In the genomic region with DNA sequence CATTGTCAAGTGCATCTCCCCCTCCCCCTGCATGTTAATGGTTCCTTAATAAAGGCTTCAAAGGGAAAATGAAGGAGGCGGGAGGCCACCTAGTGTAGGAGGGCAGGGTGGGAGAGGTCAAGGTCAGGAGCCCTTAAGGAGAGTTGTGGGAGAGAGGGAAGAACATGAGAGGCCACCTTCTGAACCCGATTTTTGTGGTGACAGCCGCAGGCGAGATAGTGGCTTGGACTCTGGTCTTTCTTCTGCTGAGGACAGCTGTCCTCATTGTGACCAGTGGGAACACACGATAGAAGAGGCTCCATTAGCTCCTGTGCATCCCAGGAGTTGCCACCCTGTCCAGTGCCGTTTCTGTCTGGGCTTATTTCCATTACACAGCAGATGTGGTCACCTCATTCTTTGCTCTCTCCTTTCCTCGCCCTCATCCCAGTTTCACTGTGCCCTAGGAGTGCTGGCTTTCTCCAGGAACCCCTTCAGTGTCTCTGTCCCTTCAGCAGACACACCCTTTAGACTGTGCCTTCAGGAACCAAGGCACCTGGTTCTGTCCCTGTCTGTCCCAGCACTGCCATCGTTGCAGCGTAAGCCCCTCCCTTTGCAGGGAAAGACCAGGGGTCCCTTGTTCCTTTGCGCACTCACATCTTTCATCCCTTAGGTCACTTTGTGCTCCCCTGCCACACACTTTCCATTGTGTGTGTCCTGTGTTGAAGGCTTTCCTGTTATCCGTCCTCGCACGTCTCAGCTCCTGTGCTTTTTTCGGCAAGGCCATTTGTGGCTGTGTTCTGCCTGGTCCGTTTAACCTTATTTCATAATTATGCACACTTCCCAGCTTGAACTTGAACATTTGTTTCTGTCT, we compare ENCODE assay signal across 11 cellular contexts. TPM values are rescaled to one million over a fixed set of nuclear protein-coding genes. Genes with fewer than 3 reads are reported as not detected.
DNase-seq lines count a peak whose midpoint lies in the region; ATAC-seq, FAIRE-seq and TF ChIP-seq lines count a peak whose summit lies in the region.
"Had no signal": no experiment of that assay in that cellular context is flagged by ENCODE, and none has a peak within 500 bp of the region (broad histone marks: within the 10 kb centered on the region; RNA-seq: fewer than 3 reads in every experiment).

No MANE protein-coding gene starts in this region.

- FAIRE-seq in endothelial cell of umbilical vein (lab: Jason Lieb, UNC), result peak; percentile 33
- FAIRE-seq: frontal cortex had no signal

- DNase-seq in Panc1 (ENCODE audit: low read depth, low spot score) (no peak), endothelial cell of umbilical vein (ENCODE audit: low read depth, low spot score) (no peak), transverse colon (no peak), Karpas-422 (no peak), NCI-H2107 (lab: John Stamatoyannopoulos, UW) (no peak)
- DNase-seq: NCI-H226 had no signal

- no peaks in the 10 kb centered on the region for H3K27me3 ChIP-seq in Panc1 (ENCODE audit: control insufficient read depth, insufficient read depth, low read length)
- H3K27me3 ChIP-seq in endothelial cell of umbilical vein (ENCODE audit: control insufficient read depth in 2 of 2, insufficient read depth in 2 of 2, low read length in 2 of 2), result no peaks in the 10 kb centered on the region
- no peaks in the 10 kb centered on the region for H3K27me3 ChIP-seq in transverse colon
- H3K27me3 ChIP-seq in Karpas-422 (ENCODE audit: low read length), result no peaks in the 10 kb centered on the region

- in situ Hi-C loops in Panc1 (cut with HindIII; ENCODE audit: low pct_unique_long_range_greater_than_20kb, low sequenced_read_pairs), result no loop called here
- in situ Hi-C loops in transverse colon (cut with MboI; ENCODE audit: low pct_ligation_motif_present in 1 of 4, low pct_unique_long_range_greater_than_20kb in 1 of 4, low sequenced_read_pairs in 3 of 4), result no loop called here

- H3K4me2 ChIP-seq in endothelial cell of umbilical vein (ENCODE audit: insufficient read depth, low read length) (no peak overlapping the region), Karpas-422 (ENCODE audit: low read depth, low read length, poor library complexity, severe bottlenecking) (no peak overlapping the region)

- TF ChIP-seq CTCF in Panc1 (IDR thresholded peaks at IDR 0.05), result no peak
- TF ChIP-seq CTCF in endothelial cell of umbilical vein (IDR thresholded peaks at IDR 0.05; ENCODE audit: extremely low read depth in 1 of 2, insufficient read depth in 1 of 2, low read depth in 1 of 2, low read length in 2 of 2), result no peak
- TF ChIP-seq CTCF in nephron (IDR thresholded peaks at IDR 0.05; ENCODE audit: unreplicated experiment in 3 of 3), result no peak
- no peak for TF ChIP-seq CTCF in transverse colon (IDR thresholded peaks at IDR 0.05)

- H3K9ac ChIP-seq in endothelial cell of umbilical vein (replicated peaks; ENCODE audit: extremely low read depth, insufficient read depth, low read length) (no peak overlapping the region), Karpas-422 (ENCODE audit: low read length) (no peak overlapping the region)

- H3K36me3 Mint-ChIP-seq in nephron (ENCODE audit: low read depth), result peaks cover 65% of the 10 kb centered on the region

- H3K9me2 ChIP-seq in Karpas-422 (replicated peaks; ENCODE audit: insufficient read depth, low read length), result no peaks in the 10 kb centered on the region

- TF ChIP-seq EP300 in transverse colon (IDR thresholded peaks at IDR 0.05; ENCODE audit: low read depth), result no peak

- 78 to 87% methylated on average over 10 to 15 of the region's 15 CpGs for WGBS in transverse colon (ENCODE audit: low coverage in 1 of 2), 2 donors

- CTCF ChIA-PET in Panc1 (lab: Charles Lee), result no interaction called here
- CTCF ChIA-PET in endothelial cell of umbilical vein (lab: Charles Lee), result no interaction called here

- TF ChIP-seq POLR2A in endothelial cell of umbilical vein (IDR thresholded peaks at IDR 0.05; ENCODE audit: low read depth, low read length) (peak; percentile 63), transverse colon (IDR thresholded peaks at IDR 0.05) (no peak)

- peaks cover 100% of the 10 kb centered on the region for H3K79me2 ChIP-seq in endothelial cell of umbilical vein (ENCODE audit: control insufficient read depth, insufficient read depth, low read length)
- H3K79me2 ChIP-seq in Karpas-422 (ENCODE audit: low read length), result peaks cover 82% of the 10 kb centered on the region

- intact Hi-C loops in Panc1 (cut with micrococcal nuclease; ENCODE audit: unreplicated experiment) (no loop called here), endothelial cell of umbilical vein (cut with micrococcal nuclease) (loop anchor here (5.0 kb wide), 1 partner anchor 89 kb away; no protein-coding TSS in a partner anchor), transverse colon (cut with DNase I; ENCODE audit: low total_unique reads) (no loop called here)

- H3K27ac Mint-ChIP-seq in nephron, result peak overlapping the region; percentile 12 to 92 (median 32)

- H3K36me3 ChIP-seq in Panc1 (ENCODE audit: control insufficient read depth, insufficient read depth, low read length) (peaks cover 39% of the 10 kb centered on the region), endothelial cell of umbilical vein (ENCODE audit: control insufficient read depth in 2 of 2, extremely low read depth in 1 of 2, insufficient read depth in 2 of 2, low read length in 2 of 2) (peaks cover 36 to 55% of the 10 kb centered on the region in 2 experiments), transverse colon (no peaks in the 10 kb centered on the region), Karpas-422 (ENCODE audit: insufficient read depth, low read length) (peaks cover 30% of the 10 kb centered on the region; the same call in 1 of the 2 replicates)

- ATAC-seq in Panc1 (no peak), HG02759 (IDR thresholded peaks at IDR 0.05; ENCODE audit: unreplicated experiment) (no peak), HG03025 (IDR thresholded peaks at IDR 0.05; ENCODE audit: low FRiP score, unreplicated experiment) (no peak)

- H2AFZ ChIP-seq in endothelial cell of umbilical vein (ENCODE audit: low read depth, low read length) (no peak overlapping the region), Karpas-422 (ENCODE audit: low read length) (no peak overlapping the region)

- H3K27me3 Mint-ChIP-seq in nephron (ENCODE audit: low read depth), result no peaks in the 10 kb centered on the region

- no peaks in the 10 kb centered on the region for H3K9me1 ChIP-seq in endothelial cell of umbilical vein (replicated peaks; ENCODE audit: control insufficient read depth, extremely low read depth, insufficient read depth, low read length)

- peaks cover 75% of the 10 kb centered on the region for H3K4me1 Mint-ChIP-seq in nephron

- POLR2A ChIA-PET in Panc1 (lab: Charles Lee) (no interaction called here), endothelial cell of umbilical vein (lab: Charles Lee) (interaction anchor here (1.2 kb wide), 1 partner anchor 53 kb away, joined by 5 read pairs; no protein-coding TSS in a partner anchor)

- no peaks in the 10 kb centered on the region for H3K9me3 Mint-ChIP-seq in nephron

- H3K4me3 ChIP-seq in Panc1 (ENCODE audit: low read depth in 2 of 2, low read length in 2 of 2) (no peak overlapping the region), endothelial cell of umbilical vein (replicated peaks in 1 of 3; ENCODE audit: insufficient read depth in 1 of 3, low read depth in 1 of 3, low read length in 3 of 3) (no peak overlapping the region), transverse colon (no peak overlapping the region), Karpas-422 (ENCODE audit: low read length) (no peak overlapping the region)
- H3K4me3 ChIP-seq: thoracic aorta had no signal

- H3K4me3 Mint-ChIP-seq in nephron, result peak overlapping the region in 2 of 3 experiments; percentile 4 to 45

- BruUV-seq in Panc1 (replicated peaks; lab: Mats Ljungman, UMichigan) (no TSS peak), endothelial cell of umbilical vein (replicated peaks; lab: Mats Ljungman, UMichigan) (no TSS peak)

- H3K9me3 ChIP-seq in Panc1 (ENCODE audit: control insufficient read depth, insufficient read depth, low read depth, low read length) (no peaks in the 10 kb centered on the region), endothelial cell of umbilical vein (replicated peaks; ENCODE audit: control insufficient read depth, insufficient read depth, low read length) (no peaks in the 10 kb centered on the region), transverse colon (no peaks in the 10 kb centered on the region), Karpas-422 (ENCODE audit: low read length) (no peaks in the 10 kb centered on the region)
- H3K9me3 ChIP-seq: thoracic aorta had no signal

- H3K27ac ChIP-seq in Panc1 (ENCODE audit: low read length) (peak overlapping the region; percentile 99), endothelial cell of umbilical vein (ENCODE audit: insufficient read depth, low read depth, low read length) (peak overlapping the region; percentile 10), transverse colon (peak overlapping the region; percentile 21 to 99 (median 31)), Karpas-422 (ENCODE audit: low read length) (no peak overlapping the region)

- peaks cover 89% of the 10 kb centered on the region for H3K4me1 ChIP-seq in Panc1 (ENCODE audit: control insufficient read depth, insufficient read depth, low read length)
- peaks cover 92% of the 10 kb centered on the region for H3K4me1 ChIP-seq in endothelial cell of umbilical vein (ENCODE audit: control insufficient read depth, extremely low read depth, insufficient read depth, low read length)
- peaks cover 10 to 40% (median 16%) of the 10 kb centered on the region in 4 donors for H3K4me1 ChIP-seq in transverse colon
- peaks cover 59% of the 10 kb centered on the region for H3K4me1 ChIP-seq in Karpas-422 (ENCODE audit: low read length)

- dilution Hi-C loops in endothelial cell of umbilical vein (cut with MboI; ENCODE audit: extremely low pct_ligation_motif_present, low sequenced_read_pairs), result no loop called here

- H4K20me1 ChIP-seq in endothelial cell of umbilical vein (replicated peaks; ENCODE audit: control insufficient read depth, extremely low read depth, insufficient read depth, low read length), result peaks cover 2% of the 10 kb centered on the region
- H4K20me1 ChIP-seq in Karpas-422 (ENCODE audit: insufficient read depth, low read depth, low read length), result 0 out of 2 replicates have a peak, but pooled peaks cover 3% of the 10 kb centered on the region

TF ChIP-seq in endothelial cell of umbilical vein, 7 proteins besides CTCF, POLR2A, EP300 and RAD21 (continues in another document):
- peak; percentile 17 for TF ChIP-seq POLR2AphosphoS5 (IDR thresholded peaks at IDR 0.05; ENCODE audit: insufficient read depth, low read depth, low read length)

RNA-seq across cellular contexts. Expression of a gene that starts 7.6 kb away (rescaled TPM):
- total RNA-seq in Panc1 (2021; ENCODE audit: unreplicated experiment) (279 TPM), endothelial cell of umbilical vein (606 and 631 TPM in 2 replicates), transverse colon (10 to 100 TPM; 16.8 to 34.6 (median 23.8) TPM)
- 156 TPM for polyA plus RNA-seq in Panc1 (2012; ENCODE audit: insufficient read length)
- 215 and 276 TPM in 2 replicates for polyA plus RNA-seq in endothelial cell of umbilical vein
- polyA plus RNA-seq in endothelial cell of umbilical vein (2011; cell fraction: cytosol; rRNA removed), result 185 and 188 TPM in 2 replicates
- polyA plus RNA-seq in endothelial cell of umbilical vein (2011; cell fraction: nucleus; rRNA removed), result 360 and 367 TPM in 2 replicates
- polyA plus RNA-seq in endothelial cell of umbilical vein (2012), result 277 and 279 TPM in 2 replicates
- polyA minus RNA-seq in endothelial cell of umbilical vein, result 250 TPM in 2 replicates
- 19.9 TPM for polyA minus RNA-seq in endothelial cell of umbilical vein (2011; cell fraction: cytosol; rRNA and poly(A)+ RNA removed)
- 378 and 398 TPM in 2 replicates for polyA minus RNA-seq in endothelial cell of umbilical vein (2011; cell fraction: nucleus; rRNA and poly(A)+ RNA removed)
- total RNA-seq in Karpas-422 (2014; rRNA removed; shearing (Covaris generic); ENCODE audit: low replicate concordance), result 22.6 and 32.0 TPM in 2 replicates
